Comparison of ENCODE assay signal across 1 cellular context in genomic region chr14:31949709-31950108, GRCh38.
TF ChIP-seq lines count a peak whose summit lies in the region.

No MANE protein-coding gene starts in this region.

TF ChIP-seq in K562, 482 proteins besides CTCF, POLR2A, EP300 and RAD21 (continued from another document):
- no peak for TF ChIP-seq ZBTB11 (CRISPR knock-in tag; IDR thresholded peaks at IDR 0.05)
- no peak for TF ChIP-seq ARID1B (IDR thresholded peaks at IDR 0.05)
- TF ChIP-seq SAFB2 (IDR thresholded peaks at IDR 0.05; ENCODE audit: borderline replicate concordance, low read depth, low read length, severe bottlenecking) = no peak
- TF ChIP-seq CTBP1 (IDR thresholded peaks at IDR 0.05; ENCODE audit: borderline replicate concordance) = no peak
- no peak for TF ChIP-seq ZNF133 (CRISPR knock-in tag; IDR thresholded peaks at IDR 0.05)
- no peak for TF ChIP-seq ZKSCAN3 (CRISPR knock-in tag; IDR thresholded peaks at IDR 0.05)
- TF ChIP-seq NUFIP1 (IDR thresholded peaks at IDR 0.05; ENCODE audit: partially characterized antibody) = no peak
